13 cellular contexts compared by ENCODE assay signal in genomic region chr14:29518335-29518734, GRCh38.
A peak's percentile ranks its signal among the peaks of the same experiment; 100 is the strongest.
DNase-seq lines count a peak whose midpoint lies in the region; ATAC-seq, FAIRE-seq and TF ChIP-seq lines count a peak whose summit lies in the region.
"Had no signal": no experiment of that assay in that cellular context is flagged by ENCODE, and none has a peak within 500 bp of the region (broad histone marks: within the 10 kb centered on the region; RNA-seq: fewer than 3 reads in every experiment).

No MANE protein-coding gene starts in this region.

- H3K79me2 ChIP-seq in HepG2 (ENCODE audit: insufficient read depth, low read length), result no peaks in the 10 kb centered on the region

- POLR2A ChIA-PET in HepG2 (lab: Yijun Ruan, JAX), result no interaction called here
- POLR2A ChIA-PET in CD4-positive, alpha-beta T cell (lab: Charles Lee), result no interaction called here

- no peak overlapping the region for H3K4me2 ChIP-seq in HepG2 (ENCODE audit: low read depth, low read length)

- no peak for FAIRE-seq in HepG2 (lab: Jason Lieb, UNC)

- in situ Hi-C loops in HepG2 (cut with HindIII; ENCODE audit: extremely low pct_ligation_motif_present, low pct_unique_long_range_greater_than_20kb), result no loop called here

- WGBS in HepG2 (ENCODE audit: low lambda C conversion rate), result 2% methylated on average over 2 of the region's 2 CpGs
- whole genome bisulfite sequencing in right lobe of liver (ENCODE audit: insufficient coverage, low coverage, low lambda C conversion rate, missing lambda C conversion rate), result 24% methylated on average over 2 of the region's 2 CpGs

- H4K20me1 ChIP-seq in HepG2 (ENCODE audit: insufficient read depth, low read length), result no peaks in the 10 kb centered on the region

- H3K9me3 ChIP-seq in HepG2 (ENCODE audit: low read length), result peaks cover 63% of the 10 kb centered on the region
- H3K9me3 ChIP-seq in right lobe of liver, result no peaks in the 10 kb centered on the region
- peaks cover 4% of the 10 kb centered on the region for H3K9me3 ChIP-seq in CD4-positive, alpha-beta T cell (ENCODE audit: control insufficient read depth, low read length)

- BruUV-seq in HepG2 (replicated peaks; lab: Mats Ljungman, UMichigan), result no TSS peak

- intact Hi-C loops in HepG2 (cut with micrococcal nuclease; ENCODE audit: unreplicated experiment), result no loop called here
- intact Hi-C loops in right lobe of liver (cut with DNase I), result no loop called here
- intact Hi-C loops in CD4-positive, alpha-beta T cell (cut with DNase I, micrococcal nuclease), result no loop called here
- intact Hi-C loops in activated T-helper 1 cell treated with anti-CD3 and anti-CD28 coated beads, Interleukin-12 subunit alpha, Interleukin-12 subunit beta, Interleukin-2, Interleukin-4 antibody, amounts not matched to agents 30 ng/mL and 10 ng/mL and 1 ng/mL, durations not matched to agents 14 hours and 24 hours and 36 hours (cut with micrococcal nuclease), result no loop called here

- H3K27me3 Mint-ChIP-seq in type B pancreatic cell, result peaks cover 3% of the 10 kb centered on the region
- no peaks in the 10 kb centered on the region for H3K27me3 Mint-ChIP-seq in CD4-positive, alpha-beta T cell
- no peaks in the 10 kb centered on the region for H3K27me3 Mint-ChIP-seq in effector memory CD8-positive, alpha-beta T cell
- H3K27me3 Mint-ChIP-seq in activated T-helper 1 cell treated with anti-CD3 and anti-CD28 coated beads, Interleukin-12 subunit alpha, Interleukin-12 subunit beta, Interleukin-2, Interleukin-4 antibody, amounts not matched to agents 30 ng/mL and 10 ng/mL and 1 ng/mL, durations not matched to agents 14 hours and 24 hours and 36 hours (ENCODE audit: insufficient read depth), result no peaks in the 10 kb centered on the region
- H3K27me3 Mint-ChIP-seq: activated naive CD4-positive, alpha-beta T cell treated with anti-CD3 and anti-CD28 coated beads, Interleukin-2, amount 10 ng/mL, durations not matched to agents 7 days and 5 days; CD4-positive, CD25-positive, alpha-beta regulatory T cell; naive thymus-derived CD4-positive, alpha-beta T cell had no signal

- TF ChIP-seq RAD21 in HepG2 (CRISPR knock-in tag; IDR thresholded peaks at IDR 0.05), result no peak

- TF ChIP-seq EP300 in HepG2 (IDR thresholded peaks at IDR 0.05; ENCODE audit: low read depth in 2 of 2, low read length in 2 of 2), result no peak
- TF ChIP-seq EP300 in HepG2 (CRISPR knock-in tag; IDR thresholded peaks at IDR 0.05; ENCODE audit: borderline replicate concordance), result no peak

- H2AFZ ChIP-seq in HepG2 (ENCODE audit: low read length), result no peak overlapping the region

- DNase-seq in HepG2 (ENCODE audit: low spot score) (no peak), right lobe of liver (no peak), OCI-M1 (lab: John Stamatoyannopoulos, UW) (peak; percentile 11), fibroblast of mammary gland (ENCODE audit: low read depth) (peak; percentile 36), type B pancreatic cell (ENCODE audit: extremely low spot score, unreplicated experiment) (no peak)
- DNase-seq in CD4-positive, alpha-beta T cell, result no peak
- no peak for DNase-seq in effector memory CD8-positive, alpha-beta T cell
- no peak for DNase-seq in activated T-helper 1 cell treated with anti-CD3 and anti-CD28 coated beads, Interleukin-12 subunit alpha, Interleukin-12 subunit beta, Interleukin-2, Interleukin-4 antibody, amounts not matched to agents 30 ng/mL and 10 ng/mL and 1 ng/mL, durations not matched to agents 14 hours and 24 hours and 36 hours (ENCODE audit: low spot score)
- DNase-seq: activated CD4-positive, alpha-beta T cell treated with anti-CD3 and anti-CD28 coated beads for 4 hours; activated naive CD4-positive, alpha-beta T cell treated with anti-CD3 and anti-CD28 coated beads, Interleukin-2, amount 10 ng/mL, durations not matched to agents 7 days and 5 days; CD4-positive, CD25-positive, alpha-beta regulatory T cell; naive thymus-derived CD4-positive, alpha-beta T cell; NCI-H187 treated with DMSO at 0.1 percent for 48 hours had no signal

- H3K36me3 Mint-ChIP-seq in type B pancreatic cell, result no peaks in the 10 kb centered on the region
- H3K36me3 Mint-ChIP-seq in CD4-positive, alpha-beta T cell (ENCODE audit: low read depth), result no peaks in the 10 kb centered on the region
- no peaks in the 10 kb centered on the region for H3K36me3 Mint-ChIP-seq in effector memory CD8-positive, alpha-beta T cell (ENCODE audit: insufficient read depth)
- H3K36me3 Mint-ChIP-seq in activated T-helper 1 cell treated with anti-CD3 and anti-CD28 coated beads, Interleukin-12 subunit alpha, Interleukin-12 subunit beta, Interleukin-2, Interleukin-4 antibody, amounts not matched to agents 30 ng/mL and 10 ng/mL and 1 ng/mL, durations not matched to agents 14 hours and 24 hours and 36 hours (ENCODE audit: low read depth), result no peaks in the 10 kb centered on the region
- H3K36me3 Mint-ChIP-seq: activated naive CD4-positive, alpha-beta T cell treated with anti-CD3 and anti-CD28 coated beads, Interleukin-2, amount 10 ng/mL, durations not matched to agents 7 days and 5 days; CD4-positive, CD25-positive, alpha-beta regulatory T cell; naive thymus-derived CD4-positive, alpha-beta T cell had no signal

- H3K9me3 Mint-ChIP-seq in type B pancreatic cell, result no peaks in the 10 kb centered on the region
- H3K9me3 Mint-ChIP-seq in CD4-positive, alpha-beta T cell, result peaks cover 13% of the 10 kb centered on the region
- peaks cover 3 to 27% of the 10 kb centered on the region in 2 donors for H3K9me3 Mint-ChIP-seq in effector memory CD8-positive, alpha-beta T cell
- H3K9me3 Mint-ChIP-seq in activated T-helper 1 cell treated with anti-CD3 and anti-CD28 coated beads, Interleukin-12 subunit alpha, Interleukin-12 subunit beta, Interleukin-2, Interleukin-4 antibody, amounts not matched to agents 30 ng/mL and 10 ng/mL and 1 ng/mL, durations not matched to agents 14 hours and 24 hours and 36 hours, result peaks cover 21% of the 10 kb centered on the region

- no peak overlapping the region for H3K27ac ChIP-seq in HepG2 (ENCODE audit: extremely low read length, insufficient read depth, low read length)
- H3K27ac ChIP-seq in right lobe of liver, result no peak overlapping the region
- H3K27ac ChIP-seq in CD4-positive, alpha-beta T cell (ENCODE audit: low read depth, low read length), result no peak overlapping the region

- no peak for TF ChIP-seq CTCF in HepG2 (CRISPR knock-in tag; IDR thresholded peaks at IDR 0.05)
- TF ChIP-seq CTCF in right lobe of liver (IDR thresholded peaks at IDR 0.05), result peak in 1 of 4 donors; percentile 19
- peak; percentile 57 for TF ChIP-seq CTCF in fibroblast of mammary gland (conservative IDR thresholded peaks at IDR 0.05; ENCODE audit: control insufficient read depth, insufficient read depth, low read depth, low read length)
- peak; percentile 47 for TF ChIP-seq CTCF in type B pancreatic cell (conservative IDR thresholded peaks at IDR 0.05)
- no peak for TF ChIP-seq CTCF in CD4-positive, alpha-beta T cell (IDR thresholded peaks at IDR 0.05)

- H3K4me3 ChIP-seq in HepG2 (replicated peaks in 1 of 3; ENCODE audit: insufficient read depth in 1 of 3, low read depth in 2 of 3, low read length in 3 of 3) (no peak overlapping the region; a peak in 1 of 6 replicates), right lobe of liver (no peak overlapping the region), fibroblast of mammary gland (ENCODE audit: control insufficient read depth, low read depth, low read length) (no peak overlapping the region)

- ATAC-seq in HepG2, result no peak
- ATAC-seq in right lobe of liver, result no peak
- ATAC-seq in CD4-positive, alpha-beta T cell (ENCODE audit: poor library complexity), result no peak
- ATAC-seq in effector memory CD8-positive, alpha-beta T cell (replicated peaks), result no peak
- ATAC-seq: naive thymus-derived CD4-positive, alpha-beta T cell had no signal

- no peaks in the 10 kb centered on the region for H3K27me3 ChIP-seq in HepG2 (ENCODE audit: control insufficient read depth in 1 of 2, insufficient read depth in 2 of 2, low read length in 2 of 2)
- no peaks in the 10 kb centered on the region for H3K27me3 ChIP-seq in right lobe of liver
- H3K27me3 ChIP-seq in CD4-positive, alpha-beta T cell (ENCODE audit: control insufficient read depth, insufficient read depth, low read length), result no peaks in the 10 kb centered on the region

- no peaks in the 10 kb centered on the region for H3K4me1 Mint-ChIP-seq in type B pancreatic cell (ENCODE audit: unreplicated experiment)
- no peaks in the 10 kb centered on the region for H3K4me1 Mint-ChIP-seq in CD4-positive, alpha-beta T cell (ENCODE audit: low read depth)
- H3K4me1 Mint-ChIP-seq in effector memory CD8-positive, alpha-beta T cell (ENCODE audit: low read depth in 2 of 2), result no peaks in the 10 kb centered on the region
- H3K4me1 Mint-ChIP-seq in activated T-helper 1 cell treated with anti-CD3 and anti-CD28 coated beads, Interleukin-12 subunit alpha, Interleukin-12 subunit beta, Interleukin-2, Interleukin-4 antibody, amounts not matched to agents 30 ng/mL and 10 ng/mL and 1 ng/mL, durations not matched to agents 14 hours and 24 hours and 36 hours (ENCODE audit: low read depth), result no peaks in the 10 kb centered on the region
- H3K4me1 Mint-ChIP-seq: activated naive CD4-positive, alpha-beta T cell treated with anti-CD3 and anti-CD28 coated beads, Interleukin-2, amount 10 ng/mL, durations not matched to agents 7 days and 5 days; CD4-positive, CD25-positive, alpha-beta regulatory T cell; naive thymus-derived CD4-positive, alpha-beta T cell had no signal

- H3K4me3 Mint-ChIP-seq in type B pancreatic cell, result no peak overlapping the region
- no peak overlapping the region for H3K4me3 Mint-ChIP-seq in CD4-positive, alpha-beta T cell
- no peak overlapping the region for H3K4me3 Mint-ChIP-seq in effector memory CD8-positive, alpha-beta T cell
- no peak overlapping the region for H3K4me3 Mint-ChIP-seq in activated T-helper 1 cell treated with anti-CD3 and anti-CD28 coated beads, Interleukin-12 subunit alpha, Interleukin-12 subunit beta, Interleukin-2, Interleukin-4 antibody, amounts not matched to agents 30 ng/mL and 10 ng/mL and 1 ng/mL, durations not matched to agents 14 hours and 24 hours and 36 hours
- H3K4me3 Mint-ChIP-seq: activated naive CD4-positive, alpha-beta T cell treated with anti-CD3 and anti-CD28 coated beads, Interleukin-2, amount 10 ng/mL, durations not matched to agents 7 days and 5 days; CD4-positive, CD25-positive, alpha-beta regulatory T cell; naive thymus-derived CD4-positive, alpha-beta T cell had no signal

- H3K27ac Mint-ChIP-seq in type B pancreatic cell, result no peak overlapping the region
- H3K27ac Mint-ChIP-seq in CD4-positive, alpha-beta T cell, result no peak overlapping the region
- no peak overlapping the region for H3K27ac Mint-ChIP-seq in effector memory CD8-positive, alpha-beta T cell
- H3K27ac Mint-ChIP-seq in activated T-helper 1 cell treated with anti-CD3 and anti-CD28 coated beads, Interleukin-12 subunit alpha, Interleukin-12 subunit beta, Interleukin-2, Interleukin-4 antibody, amounts not matched to agents 30 ng/mL and 10 ng/mL and 1 ng/mL, durations not matched to agents 14 hours and 24 hours and 36 hours, result no peak overlapping the region
- H3K27ac Mint-ChIP-seq: activated naive CD4-positive, alpha-beta T cell treated with anti-CD3 and anti-CD28 coated beads, Interleukin-2, amount 10 ng/mL, durations not matched to agents 7 days and 5 days; CD4-positive, CD25-positive, alpha-beta regulatory T cell; naive thymus-derived CD4-positive, alpha-beta T cell had no signal

- CTCF ChIA-PET in HepG2 (lab: Yijun Ruan, JAX; ENCODE audit: low intra/inter-chr PET ratio, low total read pairs), result no interaction called here
- CTCF ChIA-PET in CD4-positive, alpha-beta T cell (lab: Charles Lee), result no interaction called here

- no peaks in the 10 kb centered on the region for H3K4me1 ChIP-seq in HepG2 (ENCODE audit: insufficient read depth, low read length)
- H3K4me1 ChIP-seq in right lobe of liver, result no peaks in the 10 kb centered on the region

- H3K36me3 ChIP-seq in HepG2 (replicated peaks in 1 of 2; ENCODE audit: control insufficient read depth in 1 of 2, insufficient read depth in 2 of 2, low read length in 2 of 2) (no peaks in the 10 kb centered on the region), right lobe of liver (no peaks in the 10 kb centered on the region)

- H3K9ac ChIP-seq in HepG2 (ENCODE audit: insufficient read depth, low read depth, low read length), result no peak overlapping the region

- TF ChIP-seq POLR2A in HepG2 (IDR thresholded peaks at IDR 0.05; ENCODE audit: insufficient read depth in 1 of 2, low read depth in 2 of 2, low read length in 2 of 2) (no peak), right lobe of liver (IDR thresholded peaks at IDR 0.05) (no peak)

Comparison
In these comparisons a context has a peak if more than half of its experiments do, and no peak if none do; other contexts are left out.
1. DNase-seq: peak in OCI-M1 (single experiment) and fibroblast of mammary gland (single experiment); none in HepG2 (single experiment), right lobe of liver (0 of 3), type B pancreatic cell (single experiment), CD4-positive, alpha-beta T cell (0 of 10), effector memory CD8-positive, alpha-beta T cell (0 of 3) and activated T-helper 1 cell treated with anti-CD3 and anti-CD28 coated beads, Interleukin-12 subunit alpha, Interleukin-12 subunit beta, Interleukin-2, Interleukin-4 antibody, amounts not matched to agents 30 ng/mL and 10 ng/mL and 1 ng/mL, durations not matched to agents 14 hours and 24 hours and 36 hours (single experiment).
2. CTCF ChIP-seq: peak in fibroblast of mammary gland (single experiment) and type B pancreatic cell (single experiment); none in HepG2 (single experiment) and CD4-positive, alpha-beta T cell (single experiment).